ENCODE assay signal across 1 cellular context in the genomic region with DNA sequence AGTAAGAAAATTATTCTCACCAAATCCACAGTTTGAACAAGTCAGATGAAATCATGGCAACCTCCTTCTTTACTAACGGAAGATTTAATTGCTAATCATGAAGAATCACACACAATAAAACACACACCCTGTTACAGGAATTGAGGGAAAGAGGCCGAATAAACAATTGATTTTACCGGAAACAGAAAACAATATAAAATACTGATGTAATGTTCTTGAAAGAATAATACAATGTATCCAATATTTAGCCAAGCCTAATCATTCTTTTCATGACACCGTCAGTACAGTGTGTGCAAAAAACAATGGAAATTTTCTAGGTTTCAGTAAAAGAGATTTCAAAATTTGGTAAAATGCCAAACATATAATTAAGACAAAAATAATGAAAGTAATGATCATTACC.
TF ChIP-seq lines count a peak whose summit lies in the region.

No MANE protein-coding gene starts in this region.

TF ChIP-seq in HepG2, 621 proteins besides CTCF, POLR2A, EP300 and RAD21:
- TF ChIP-seq HOXD1 (CRISPR knock-in tag; IDR thresholded peaks at IDR 0.05) (no peak), ZNF280D (CRISPR knock-in tag; IDR thresholded peaks at IDR 0.05) (no peak), ZNF609 (CRISPR knock-in tag; IDR thresholded peaks at IDR 0.05; ENCODE audit: borderline replicate concordance) (no peak), ZNF430 (CRISPR knock-in tag; IDR thresholded peaks at IDR 0.05) (no peak), ZSCAN20 (CRISPR knock-in tag; IDR thresholded peaks at IDR 0.05; ENCODE audit: borderline replicate concordance) (no peak), TBX2 (CRISPR knock-in tag; IDR thresholded peaks at IDR 0.05; ENCODE audit: borderline replicate concordance) (no peak)
- TF ChIP-seq, protein P1, sequence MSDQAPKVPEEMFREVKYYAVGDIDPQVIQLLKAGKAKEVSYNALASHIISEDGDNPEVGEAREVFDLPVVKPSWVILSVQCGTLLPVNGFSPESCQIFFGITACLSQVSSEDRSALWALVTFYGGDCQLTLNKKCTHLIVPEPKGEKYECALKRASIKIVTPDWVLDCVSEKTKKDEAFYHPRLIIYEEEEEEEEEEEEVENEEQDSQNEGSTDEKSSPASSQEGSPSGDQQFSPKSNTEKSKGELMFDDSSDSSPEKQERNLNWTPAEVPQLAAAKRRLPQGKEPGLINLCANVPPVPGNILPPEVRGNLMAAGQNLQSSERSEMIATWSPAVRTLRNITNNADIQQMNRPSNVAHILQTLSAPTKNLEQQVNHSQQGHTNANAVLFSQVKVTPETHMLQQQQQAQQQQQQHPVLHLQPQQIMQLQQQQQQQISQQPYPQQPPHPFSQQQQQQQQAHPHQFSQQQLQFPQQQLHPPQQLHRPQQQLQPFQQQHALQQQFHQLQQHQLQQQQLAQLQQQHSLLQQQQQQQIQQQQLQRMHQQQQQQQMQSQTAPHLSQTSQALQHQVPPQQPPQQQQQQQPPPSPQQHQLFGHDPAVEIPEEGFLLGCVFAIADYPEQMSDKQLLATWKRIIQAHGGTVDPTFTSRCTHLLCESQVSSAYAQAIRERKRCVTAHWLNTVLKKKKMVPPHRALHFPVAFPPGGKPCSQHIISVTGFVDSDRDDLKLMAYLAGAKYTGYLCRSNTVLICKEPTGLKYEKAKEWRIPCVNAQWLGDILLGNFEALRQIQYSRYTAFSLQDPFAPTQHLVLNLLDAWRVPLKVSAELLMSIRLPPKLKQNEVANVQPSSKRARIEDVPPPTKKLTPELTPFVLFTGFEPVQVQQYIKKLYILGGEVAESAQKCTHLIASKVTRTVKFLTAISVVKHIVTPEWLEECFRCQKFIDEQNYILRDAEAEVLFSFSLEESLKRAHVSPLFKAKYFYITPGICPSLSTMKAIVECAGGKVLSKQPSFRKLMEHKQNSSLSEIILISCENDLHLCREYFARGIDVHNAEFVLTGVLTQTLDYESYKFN (CRISPR knock-in tag; conservative IDR thresholded peaks at IDR 0.05), result no peak
- TF ChIP-seq, protein P2, sequence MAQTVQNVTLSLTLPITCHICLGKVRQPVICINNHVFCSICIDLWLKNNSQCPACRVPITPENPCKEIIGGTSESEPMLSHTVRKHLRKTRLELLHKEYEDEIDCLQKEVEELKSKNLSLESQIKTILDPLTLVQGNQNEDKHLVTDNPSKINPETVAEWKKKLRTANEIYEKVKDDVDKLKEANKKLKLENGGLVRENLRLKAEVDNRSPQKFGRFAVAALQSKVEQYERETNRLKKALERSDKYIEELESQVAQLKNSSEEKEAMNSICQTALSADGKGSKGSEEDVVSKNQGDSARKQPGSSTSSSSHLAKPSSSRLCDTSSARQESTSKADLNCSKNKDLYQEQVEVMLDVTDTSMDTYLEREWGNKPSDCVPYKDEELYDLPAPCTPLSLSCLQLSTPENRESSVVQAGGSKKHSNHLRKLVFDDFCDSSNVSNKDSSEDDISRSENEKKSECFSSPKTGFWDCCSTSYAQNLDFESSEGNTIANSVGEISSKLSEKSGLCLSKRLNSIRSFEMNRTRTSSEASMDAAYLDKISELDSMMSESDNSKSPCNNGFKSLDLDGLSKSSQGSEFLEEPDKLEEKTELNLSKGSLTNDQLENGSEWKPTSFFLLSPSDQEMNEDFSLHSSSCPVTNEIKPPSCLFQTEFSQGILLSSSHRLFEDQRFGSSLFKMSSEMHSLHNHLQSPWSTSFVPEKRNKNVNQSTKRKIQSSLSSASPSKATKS (CRISPR knock-in tag; IDR thresholded peaks at IDR 0.05), result no peak
TF ChIP-seq in HepG2: peak in this region for 0.
